25 cellular contexts compared by ENCODE assay signal in the genomic region with DNA sequence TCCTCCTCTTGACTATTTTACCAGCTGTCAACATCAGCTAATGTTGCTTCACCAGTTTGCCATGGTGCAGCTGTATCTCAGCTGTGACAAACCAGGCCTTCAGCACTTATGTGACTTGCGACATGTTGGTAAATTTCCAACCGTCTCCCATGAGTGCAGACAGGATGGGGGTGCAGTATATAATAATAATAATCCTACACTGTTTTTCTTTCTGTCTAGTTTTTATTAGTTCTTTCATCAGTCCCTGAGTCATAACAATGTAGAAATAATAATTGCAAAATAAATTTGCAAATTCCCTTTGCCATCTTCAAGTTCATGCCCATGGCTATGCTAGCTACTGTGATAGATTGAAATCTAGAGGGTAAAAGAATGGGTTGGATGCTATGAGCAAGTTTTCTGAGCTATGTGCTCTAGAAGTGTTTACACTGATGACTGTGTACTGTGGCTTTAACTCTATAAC. TPM values are rescaled to one million over a fixed set of nuclear protein-coding genes. Genes with fewer than 3 reads are reported as not detected.
DNase-seq lines count a peak whose midpoint lies in the region; ATAC-seq and TF ChIP-seq lines count a peak whose summit lies in the region.
"Had no signal": no experiment of that assay in that cellular context is flagged by ENCODE, and none has a peak within 500 bp of the region (broad histone marks: within the 10 kb centered on the region; RNA-seq: fewer than 3 reads in every experiment).

No MANE protein-coding gene starts in this region.

- CTCF ChIA-PET in CD4-positive, alpha-beta memory T cell (lab: Charles Lee; ENCODE audit: partially characterized antibody): no interaction called here

- ATAC-seq in Right ventricle myocardium superior (ENCODE audit: poor library complexity) (peak; percentile 45), upper lobe of right lung (peak; percentile 52), GM21576 (IDR thresholded peaks at IDR 0.05; ENCODE audit: unreplicated experiment) (no peak), HG03159 (IDR thresholded peaks at IDR 0.05; ENCODE audit: unreplicated experiment) (no peak)
- ATAC-seq: activated CD4-positive, CD25-positive, alpha-beta regulatory T cell treated with anti-CD3 and anti-CD28 coated beads, Interleukin-2, amount 50 U/mL, for 24 hours; activated naive CD4-positive, alpha-beta T cell treated with anti-CD3 and anti-CD28 coated beads, Interleukin-2, amount 50 U/mL, for 72 hours; Panc1 had no signal

- H3K9me3 Mint-ChIP-seq in CD4-positive, alpha-beta memory T cell: no peaks in the 10 kb centered on the region
- H3K9me3 Mint-ChIP-seq: activated naive CD4-positive, alpha-beta T cell treated with anti-CD3 and anti-CD28 coated beads, Interleukin-2, amount 50 U/mL, for 72 hours; activated T-helper 1 cell treated with anti-CD3 and anti-CD28 coated beads, Interleukin-12 subunit alpha, Interleukin-12 subunit beta, Interleukin-2, Interleukin-4 antibody, amounts not matched to agents 30 ng/mL and 10 ng/mL and 1 ng/mL, durations not matched to agents 14 hours and 24 hours and 36 hours; CD8-positive, alpha-beta memory T cell had no signal

- no peaks in the 10 kb centered on the region for H4K20me1 ChIP-seq in fibroblast of lung (ENCODE audit: control insufficient read depth, extremely low read depth, insufficient read depth, low read length)

- H3K4me1 ChIP-seq in left ventricle myocardium inferior (no peaks in the 10 kb centered on the region), fibroblast of lung (ENCODE audit: control insufficient read depth, extremely low read depth, insufficient read depth, low read length) (no peaks in the 10 kb centered on the region), upper lobe of right lung (peaks cover 8% of the 10 kb centered on the region)
- no peaks in the 10 kb centered on the region for H3K4me1 ChIP-seq in CD4-positive, alpha-beta memory T cell (ENCODE audit: insufficient read depth, low read length)
- H3K4me1 ChIP-seq: uterus had no signal

- H3K36me3 Mint-ChIP-seq in CD4-positive, alpha-beta memory T cell: no peaks in the 10 kb centered on the region
- H3K36me3 Mint-ChIP-seq: activated naive CD4-positive, alpha-beta T cell treated with anti-CD3 and anti-CD28 coated beads, Interleukin-2, amount 50 U/mL, for 72 hours; CD8-positive, alpha-beta memory T cell had no signal

- H3K27me3 ChIP-seq in left ventricle myocardium inferior (ENCODE audit: low read depth): no peaks in the 10 kb centered on the region
- H3K27me3 ChIP-seq in fibroblast of lung (ENCODE audit: control insufficient read depth, insufficient read depth, low read length): no peaks in the 10 kb centered on the region
- H3K27me3 ChIP-seq in upper lobe of right lung: no peaks in the 10 kb centered on the region
- peaks cover under 1% of the 10 kb centered on the region for H3K27me3 ChIP-seq in CD4-positive, alpha-beta memory T cell (ENCODE audit: insufficient read depth, low read length)
- H3K27me3 ChIP-seq: uterus had no signal

- intact Hi-C loops in Right ventricle myocardium superior (cut with DNase I) (no loop called here), left ventricle myocardium inferior (cut with micrococcal nuclease) (no loop called here), upper lobe of right lung (cut with DNase I) (no loop called here)
- intact Hi-C loops in CD4-positive, alpha-beta memory T cell (cut with micrococcal nuclease): no loop called here

- no peak overlapping the region for H3K4me3 Mint-ChIP-seq in CD4-positive, alpha-beta memory T cell
- H3K4me3 Mint-ChIP-seq: activated T-helper 1 cell treated with anti-CD3 and anti-CD28 coated beads, Interleukin-12 subunit alpha, Interleukin-12 subunit beta, Interleukin-2, Interleukin-4 antibody, amounts not matched to agents 30 ng/mL and 10 ng/mL and 1 ng/mL, durations not matched to agents 14 hours and 24 hours and 36 hours; CD8-positive, alpha-beta memory T cell had no signal

- no peak overlapping the region for H2AFZ ChIP-seq in fibroblast of lung (ENCODE audit: low read length)

- H3K9me3 ChIP-seq in left ventricle myocardium inferior (replicated peaks) (no peaks in the 10 kb centered on the region), fibroblast of lung (ENCODE audit: control insufficient read depth, insufficient read depth, low read depth, low read length) (no peaks in the 10 kb centered on the region), upper lobe of right lung (no peaks in the 10 kb centered on the region)
- no peaks in the 10 kb centered on the region for H3K9me3 ChIP-seq in CD4-positive, alpha-beta memory T cell (ENCODE audit: control insufficient read depth in 1 of 2, low read length in 2 of 2)
- H3K9me3 ChIP-seq: SK-N-SH, uterus had no signal

- no peak overlapping the region for H3K9ac ChIP-seq in fibroblast of lung (ENCODE audit: insufficient read depth, low read length)
- H3K9ac ChIP-seq: SK-N-SH had no signal

- POLR2A ChIA-PET in CD4-positive, alpha-beta memory T cell (lab: Charles Lee; ENCODE audit: partially characterized antibody): no interaction called here

- DNase-seq in Right ventricle myocardium superior: no peak
- DNase-seq in left ventricle myocardium inferior: no peak
- peak; percentile 23 for DNase-seq in NB4 (ENCODE audit: low read depth)
- peak in 1 of 2 donors; percentile 87 for DNase-seq in fibroblast of lung (ENCODE audit: low read depth in 2 of 2)
- DNase-seq in upper lobe of right lung: no peak
- no peak for DNase-seq in CD4-positive, alpha-beta memory T cell
- DNase-seq: ACHN; CD8-positive, alpha-beta memory T cell; cortex of kidney; NCI-H1694 treated with DMSO at 0.1 percent for 48 hours; NCI-H82; posterior cingulate gyrus; SK-N-SH; substantia nigra; T-helper 9 cell; uterus had no signal

- H3K4me3 ChIP-seq in left ventricle myocardium inferior: no peak overlapping the region
- H3K4me3 ChIP-seq in NB4 (ENCODE audit: low read depth, low read length): no peak overlapping the region
- H3K4me3 ChIP-seq in fibroblast of lung (replicated peaks in 1 of 4; ENCODE audit: control extremely low read depth in 1 of 4, insufficient read depth in 1 of 4, low read depth in 3 of 4, low read length in 4 of 4): no peak overlapping the region
- no peak overlapping the region for H3K4me3 ChIP-seq in upper lobe of right lung
- H3K4me3 ChIP-seq in CD4-positive, alpha-beta memory T cell (ENCODE audit: low read length in 2 of 2): no peak overlapping the region
- H3K4me3 ChIP-seq: uterus had no signal

- H3K36me3 ChIP-seq in left ventricle myocardium inferior (no peaks in the 10 kb centered on the region), fibroblast of lung (ENCODE audit: control insufficient read depth, insufficient read depth, low read length) (no peaks in the 10 kb centered on the region), upper lobe of right lung (no peaks in the 10 kb centered on the region)
- no peaks in the 10 kb centered on the region for H3K36me3 ChIP-seq in CD4-positive, alpha-beta memory T cell (ENCODE audit: insufficient read depth, low read length)
- H3K36me3 ChIP-seq: uterus had no signal

- H3K27ac Mint-ChIP-seq in CD4-positive, alpha-beta memory T cell: no peak overlapping the region
- H3K27ac Mint-ChIP-seq: activated naive CD4-positive, alpha-beta T cell treated with anti-CD3 and anti-CD28 coated beads, Interleukin-2, amount 50 U/mL, for 72 hours; activated T-helper 1 cell treated with anti-CD3 and anti-CD28 coated beads, Interleukin-12 subunit alpha, Interleukin-12 subunit beta, Interleukin-2, Interleukin-4 antibody, amounts not matched to agents 30 ng/mL and 10 ng/mL and 1 ng/mL, durations not matched to agents 14 hours and 24 hours and 36 hours; CD8-positive, alpha-beta memory T cell had no signal

- no peaks in the 10 kb centered on the region for H3K79me2 ChIP-seq in fibroblast of lung (ENCODE audit: control insufficient read depth, insufficient read depth, low read length)

- H3K27ac ChIP-seq in left ventricle myocardium inferior (replicated peaks): no peak overlapping the region
- H3K27ac ChIP-seq in fibroblast of lung (ENCODE audit: insufficient read depth, low read length): no peak overlapping the region
- no peak overlapping the region for H3K27ac ChIP-seq in upper lobe of right lung
- H3K27ac ChIP-seq in CD4-positive, alpha-beta memory T cell (ENCODE audit: low read depth, low read length): no peak overlapping the region
- H3K27ac ChIP-seq: uterus had no signal

- peak overlapping the region; percentile 1 for H3K4me2 ChIP-seq in fibroblast of lung (ENCODE audit: extremely low read depth, insufficient read depth, low read length)
- H3K4me2 ChIP-seq: SK-N-SH had no signal

- TF ChIP-seq CTCF in left ventricle myocardium inferior (IDR thresholded peaks at IDR 0.05; ENCODE audit: borderline replicate concordance): no peak
- no peak for TF ChIP-seq CTCF in NB4 (IDR thresholded peaks at IDR 0.05; ENCODE audit: low read depth, low read length)
- TF ChIP-seq CTCF in fibroblast of lung (conservative IDR thresholded peaks at IDR 0.05 in 1 of 2, IDR thresholded peaks at IDR 0.05 in 1 of 2; ENCODE audit: low read depth in 1 of 2, low read length in 2 of 2): no peak
- no peak for TF ChIP-seq CTCF in upper lobe of right lung (IDR thresholded peaks at IDR 0.05)

- no peak for TF ChIP-seq POLR2A in NB4 (IDR thresholded peaks at IDR 0.05; ENCODE audit: extremely low read depth, insufficient read length)

- no peaks in the 10 kb centered on the region for H3K4me1 Mint-ChIP-seq in CD4-positive, alpha-beta memory T cell
- H3K4me1 Mint-ChIP-seq: CD8-positive, alpha-beta memory T cell had no signal

- peaks cover 6 to 7% of the 10 kb centered on the region in 2 donors for H3K27me3 Mint-ChIP-seq in CD4-positive, alpha-beta memory T cell

RNA-seq across cellular contexts. Expression of gene MMP13, which starts 4.9 kb away (rescaled TPM):
- total RNA-seq in Right ventricle myocardium superior (not detected), left ventricle myocardium inferior (not detected), fibroblast of lung (not detected in 2 replicates), upper lobe of right lung (not detected)
- not detected in 2 replicates for polyA plus RNA-seq in fibroblast of lung
- polyA plus RNA-seq in fibroblast of lung (2012): not detected in 2 replicates
- not detected in 2 replicates for polyA minus RNA-seq in fibroblast of lung (ENCODE audit: low replicate concordance)
- total RNA-seq in CD4-positive, alpha-beta memory T cell: not detected
- not detected for polyA plus RNA-seq in CD4-positive, alpha-beta memory T cell
- total RNA-seq: activated CD8-positive, alpha-beta memory T cell treated with anti-CD3 and anti-CD28 coated beads for 36 hours; activated T-helper 1 cell treated with anti-CD3 and anti-CD28 coated beads, Interleukin-12 subunit alpha, Interleukin-12 subunit beta, Interleukin-2, Interleukin-4 antibody, amounts not matched to agents 30 ng/mL and 10 ng/mL and 1 ng/mL, durations not matched to agents 14 hours and 24 hours and 36 hours; CD8-positive, alpha-beta memory T cell; H1; uterus had no signal
- polyA plus RNA-seq: CD8-positive, alpha-beta memory T cell; H1; neural cell had no signal

Comparison
In these comparisons a context has a peak if more than half of its experiments do, and no peak if none do; other contexts are left out.
1. ATAC-seq: peak in Right ventricle myocardium superior (single experiment) and upper lobe of right lung (single experiment); none in GM21576 (single experiment) and HG03159 (single experiment).